In the genomic region with DNA sequence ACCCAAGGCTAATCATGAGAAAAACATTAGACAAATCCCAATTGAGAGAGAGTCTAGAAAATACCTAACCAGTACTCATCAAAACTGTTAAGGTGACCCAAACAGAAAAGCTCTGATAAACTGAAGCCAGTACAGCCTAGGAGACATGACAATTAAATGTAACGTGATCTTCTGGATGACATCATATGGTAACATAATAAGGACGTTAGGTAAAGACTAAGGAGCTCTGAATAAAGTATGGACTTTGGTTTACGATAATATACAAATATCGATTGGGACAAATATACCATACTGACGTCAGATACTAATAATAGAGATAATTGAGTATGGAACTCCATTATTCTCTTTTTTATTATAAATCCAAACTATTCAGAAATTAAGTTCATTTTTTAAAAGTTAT, we compare ENCODE assay signal across 24 cellular contexts.
"Had no signal": no experiment of that assay in that cellular context is flagged by ENCODE, and none has a peak within 500 bp of the region (broad histone marks: within the 10 kb centered on the region; RNA-seq: fewer than 3 reads in every experiment).

No MANE protein-coding gene starts in this region.

- ATAC-seq: activated CD4-positive, alpha-beta T cell treated with anti-CD3 and anti-CD28 coated beads for 36 hours; activated CD8-positive, alpha-beta memory T cell treated with anti-CD3 and anti-CD28 coated beads, Interleukin-2, amount 10 ng/mL, durations not matched to agents 7 days and 5 days; activated CD8-positive, alpha-beta T cell treated with anti-CD3 and anti-CD28 coated beads, Interleukin-2, amount 10 ng/mL, durations not matched to agents 7 days and 5 days; activated naive CD4-positive, alpha-beta T cell treated with anti-CD3 and anti-CD28 coated beads, Interleukin-2, amount 50 U/mL, for 72 hours; gastroesophageal sphincter; heart right ventricle had no signal

- DNase-seq: activated CD4-positive, alpha-beta memory T cell treated with anti-CD3 and anti-CD28 coated beads for 36 hours; activated CD4-positive, alpha-beta T cell treated with anti-CD3 and anti-CD28 coated beads for 36 hours; activated CD4-positive, alpha-beta T cell treated with anti-CD3 and anti-CD28 coated beads, Interleukin-2, amount 10 ng/mL, durations not matched to agents 24 days and 14 days; activated CD4-positive, CD25-positive, alpha-beta regulatory T cell; activated CD4-positive, CD25-positive, alpha-beta regulatory T cell treated with anti-CD3 and anti-CD28 coated beads, Interleukin-2, amount 50 U/mL, for 72 hours; activated CD8-positive, alpha-beta memory T cell treated with anti-CD3 and anti-CD28 coated beads, Interleukin-2, amount 10 ng/mL, durations not matched to agents 7 days and 5 days; activated CD8-positive, alpha-beta memory T cell treated with anti-CD3 and anti-CD28 coated beads, Interleukin-2, amount 50 U/mL, for 4 hours; activated CD8-positive, alpha-beta T cell treated with anti-CD3 and anti-CD28 coated beads, Interleukin-2, amount 10 ng/mL, durations not matched to agents 7 days and 5 days; activated gamma-delta T cell; activated naive CD4-positive, alpha-beta T cell; activated naive CD4-positive, alpha-beta T cell treated with anti-CD3 and anti-CD28 coated beads, Interleukin-2, amount 10 ng/mL, durations not matched to agents 7 days and 5 days; activated naive CD8-positive, alpha-beta T cell treated with anti-CD3 and anti-CD28 coated beads, Interleukin-2, amount 10 ng/mL, durations not matched to agents 7 days and 5 days; activated T-cell treated with anti-CD3 and anti-CD28 coated beads, Interleukin-2, amount 50 U/mL, for 1 hour; activated T-cell treated with anti-CD3 and anti-CD28 coated beads, Interleukin-2, amount 50 U/mL, for 48 hours; central memory CD4-positive, alpha-beta T cell; cerebellar nuclear complex; colonic mucosa; effector CD8-positive, alpha-beta T cell; esophagus squamous epithelium; foreskin melanocyte; heart right ventricle; T1000 had no signal
